ENCODE assay signal across 8 cellular contexts in the genomic region with DNA sequence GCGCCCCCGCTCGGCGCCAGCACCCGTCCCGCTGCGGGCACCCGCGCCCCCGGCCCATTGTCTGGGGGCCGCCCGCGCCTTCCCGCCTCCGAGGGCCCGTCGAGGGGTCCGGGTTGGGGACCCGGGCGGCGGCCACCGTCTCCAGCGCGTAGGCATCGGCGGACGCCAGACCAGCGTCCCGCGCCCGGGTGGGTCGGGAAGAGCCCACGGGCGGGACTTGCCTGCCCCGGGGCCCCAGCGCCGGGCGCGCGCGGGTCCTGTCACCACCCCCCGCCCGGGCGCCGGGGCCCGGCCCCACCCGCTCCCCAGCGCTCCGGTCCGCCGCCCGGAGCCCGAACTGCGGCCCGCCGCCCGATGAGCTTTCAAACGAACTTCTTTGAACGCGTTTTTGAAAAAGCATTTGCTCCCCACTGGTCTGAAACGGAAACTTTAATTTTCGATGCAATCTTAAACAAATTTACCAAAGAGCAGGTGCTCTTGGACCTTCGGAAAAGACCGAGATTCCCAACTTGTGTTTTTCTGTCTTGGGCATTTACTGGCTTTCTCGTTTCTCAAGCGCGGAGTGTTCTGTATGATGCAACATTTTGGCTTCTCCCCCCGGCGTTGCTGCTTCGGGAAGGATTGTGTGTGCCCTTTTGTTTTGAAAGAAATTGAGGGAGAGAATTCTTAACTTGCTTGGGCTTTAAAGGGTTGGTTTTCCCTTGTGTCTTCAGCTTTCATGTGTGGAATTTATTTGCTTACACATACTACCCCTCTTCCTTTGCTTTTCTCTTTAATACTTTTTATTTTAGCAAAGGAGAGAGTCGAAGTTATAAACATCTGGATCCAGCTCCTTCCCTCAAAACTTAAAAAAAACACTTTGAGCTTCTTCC.
DNase-seq lines count a peak whose midpoint lies in the region; TF ChIP-seq lines count a peak whose summit lies in the region.

No MANE protein-coding gene starts in this region.

- DNase-seq in GM04503 (ENCODE audit: low read depth) (peak; percentile 59), HAP-1 (ENCODE audit: low spot score in 2 of 2) (peak; percentile 53 to 66), NCI-H2171 (lab: John Stamatoyannopoulos, UW) (peak; percentile 13), foreskin fibroblast (peak in 1 of 2 donors; percentile 79), GDM1 (lab: John Stamatoyannopoulos, UW) (no peak), AG08395 (ENCODE audit: low spot score) (no peak)
- peak; percentile 29 to 50 for DNase-seq in activated T-cell treated with anti-CD3 and anti-CD28 coated beads, Interleukin-2, amount 50 U/mL, for 48 hours

- H3K9me3 ChIP-seq in HAP-1 = no peaks in the 10 kb centered on the region
- no peaks in the 10 kb centered on the region for H3K9me3 ChIP-seq in neutrophil

- H3K36me3 ChIP-seq in HAP-1 (replicated peaks) = peaks cover 9% of the 10 kb centered on the region
- no peaks in the 10 kb centered on the region for H3K36me3 ChIP-seq in neutrophil

- H3K27ac ChIP-seq in neutrophil = peak overlapping the region; percentile 79

- in situ Hi-C loops in HAP-1 (cut with MboI; ENCODE audit: low sequenced_read_pairs) = no loop called here

- TF ChIP-seq CTCF in foreskin fibroblast (IDR thresholded peaks at IDR 0.05; ENCODE audit: low read depth, low read length) (no peak), neutrophil (IDR thresholded peaks at IDR 0.05) (no peak)

- H3K4me3 ChIP-seq in HAP-1 (peak overlapping the region; percentile 90), foreskin fibroblast (ENCODE audit: low read depth in 1 of 2, low read length in 2 of 2) (peak overlapping the region; percentile 89 to 92), neutrophil (ENCODE audit: low read depth in 1 of 2, low read length in 1 of 2) (peak overlapping the region; percentile 87 to 99)

- H3K27me3 ChIP-seq in HAP-1 (ENCODE audit: low read depth) (no peaks in the 10 kb centered on the region), neutrophil (peaks cover 13% of the 10 kb centered on the region)

- H3K4me1 ChIP-seq in HAP-1 (peaks cover 35% of the 10 kb centered on the region), neutrophil (ENCODE audit: control insufficient read depth in 1 of 2, insufficient read depth in 1 of 2, low read depth in 1 of 2, low read length in 1 of 2) (peaks cover 9 to 10% of the 10 kb centered on the region in 2 experiments)

Comparison
In these comparisons a context has a peak if more than half of its experiments do, and no peak if none do; other contexts are left out.
1. DNase-seq: peak in GM04503 (single experiment), HAP-1 (2 of 2), NCI-H2171 (single experiment) and activated T-cell treated with anti-CD3 and anti-CD28 coated beads, Interleukin-2, amount 50 U/mL, for 48 hours (2 of 2); none in GDM1 (single experiment) and AG08395 (single experiment).
2. Peak in every context shown above with its lines, with median percentiles within 50 percentile points of each other: H3K4me3 ChIP-seq.